28 cellular contexts compared by ENCODE assay signal in genomic region chr9:37179576-37179975, GRCh38.
"Had no signal": no experiment of that assay in that cellular context is flagged by ENCODE, and none has a peak within 500 bp of the region (broad histone marks: within the 10 kb centered on the region; RNA-seq: fewer than 3 reads in every experiment).

No MANE protein-coding gene starts in this region.

- H3K4me3 Mint-ChIP-seq: mesothelial cell of epicardium; naive thymus-derived CD4-positive, alpha-beta T cell; nephron; stimulated activated effector memory CD8-positive, alpha-beta T cell treated with anti-CD3 and anti-CD28 coated beads, Interleukin-12 subunit alpha, Interleukin-12 subunit beta, amount 100 ng/mL, for 72 hours had no signal

- H3K9me3 Mint-ChIP-seq: nephron had no signal

- H3K27me3 Mint-ChIP-seq: naive thymus-derived CD4-positive, alpha-beta T cell had no signal

- H3K27ac Mint-ChIP-seq: mesothelial cell of epicardium; naive thymus-derived CD4-positive, alpha-beta T cell; nephron; stimulated activated effector memory CD8-positive, alpha-beta T cell treated with anti-CD3 and anti-CD28 coated beads, Interleukin-12 subunit alpha, Interleukin-12 subunit beta, amount 100 ng/mL, for 72 hours had no signal

- ATAC-seq: heart right ventricle; left cardiac atrium; left lung; naive thymus-derived CD4-positive, alpha-beta T cell; psoas muscle; right cardiac atrium; stimulated activated effector memory CD8-positive, alpha-beta T cell treated with anti-CD3 and anti-CD28 coated beads, Interleukin-12 subunit alpha, Interleukin-12 subunit beta, amount 100 ng/mL, for 72 hours had no signal

- H3K36me3 ChIP-seq: left lung, ovary, sigmoid colon, thyroid gland had no signal

- H3K27ac ChIP-seq: coronary artery, esophagus squamous epithelium, heart right ventricle, left lung, ovary, psoas muscle, sigmoid colon, stomach, thyroid gland had no signal

- H3K4me1 Mint-ChIP-seq: mesothelial cell of epicardium; nephron; stimulated activated effector memory CD8-positive, alpha-beta T cell treated with anti-CD3 and anti-CD28 coated beads, Interleukin-12 subunit alpha, Interleukin-12 subunit beta, amount 100 ng/mL, for 72 hours had no signal

- H3K9me3 ChIP-seq: esophagus squamous epithelium, left lung, ovary, psoas muscle, sigmoid colon, stomach, thyroid gland had no signal

- H3K27me3 ChIP-seq: esophagus squamous epithelium, heart right ventricle, left lung, ovary, sigmoid colon, stomach, thyroid gland had no signal

- DNase-seq: dermis blood vessel endothelial cell; effector memory CD4-positive, alpha-beta T cell; erythroblast; esophagus squamous epithelium; foreskin melanocyte; glutamatergic neuron; heart right ventricle; hippocampal formation; left cardiac atrium; left lung; mesenchymal stem cell; naive thymus-derived CD4-positive, alpha-beta T cell; nucleus accumbens; ovary; posterior cingulate gyrus; psoas muscle; right cardiac atrium; sigmoid colon; stimulated activated CD4-positive, alpha-beta T cell treated with anti-CD3 and anti-CD28 coated beads, Interleukin-2, amount 100 ng/mL, for 24 hours; stimulated activated CD4-positive, alpha-beta T cell treated with anti-CD3 and anti-CD28 coated beads, Interleukin-4, amount 100 ng/mL, for 24 hours; stimulated activated naive CD4-positive, alpha-beta T cell treated with Interleukin-2 at 50 U/mL for 16 hours; stomach; thyroid gland; trophoblast cell had no signal

- H3K4me1 ChIP-seq: esophagus squamous epithelium, heart right ventricle, left lung, psoas muscle, sigmoid colon, stomach, thyroid gland had no signal

- H3K4me3 ChIP-seq: coronary artery, esophagus squamous epithelium, heart right ventricle, left lung, ovary, psoas muscle, sigmoid colon, stomach, thyroid gland had no signal
